ENCODE assay signal across 8 cellular contexts in the genomic region with DNA sequence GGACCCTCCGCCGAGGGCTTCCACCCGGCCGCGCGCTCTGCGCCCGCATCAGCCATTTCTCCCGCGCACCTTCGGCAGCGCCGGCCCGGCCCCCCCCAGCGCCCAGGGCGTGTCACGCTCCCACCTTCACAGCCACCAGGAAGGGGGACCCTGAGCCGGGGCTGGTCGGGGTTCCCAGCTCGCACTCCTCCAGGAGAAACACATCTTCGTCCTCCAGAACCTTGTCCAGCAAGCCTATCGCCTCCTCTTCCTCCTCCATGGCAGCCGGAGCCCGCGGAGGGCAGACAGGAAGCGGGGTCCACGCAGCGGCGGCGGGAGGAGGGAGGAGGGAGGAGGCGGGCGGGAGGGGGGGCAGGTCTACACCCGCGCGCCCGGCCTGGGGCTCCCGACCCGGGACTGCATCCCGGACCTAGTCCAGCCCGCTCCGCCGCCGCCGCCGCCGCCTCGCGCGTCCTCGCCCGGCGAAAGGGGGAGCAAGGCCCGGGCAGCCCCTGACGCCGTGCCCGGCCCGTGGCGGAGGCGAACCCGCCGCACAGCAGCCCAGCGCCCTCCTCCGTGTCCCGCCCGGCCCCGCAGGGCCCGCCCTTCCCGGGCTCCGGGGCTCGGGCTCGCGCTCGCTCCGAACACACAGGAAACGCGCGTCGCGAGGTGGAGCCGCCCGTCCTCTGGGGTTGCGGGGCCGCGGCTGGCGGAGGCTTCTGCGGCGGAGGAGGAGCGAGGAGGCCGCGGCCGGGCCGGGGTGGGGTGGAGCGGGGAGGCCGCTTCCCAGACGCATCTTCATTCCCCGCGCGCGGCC.
A peak's percentile ranks its signal among the peaks of the same experiment; 100 is the strongest.
DNase-seq lines count a peak whose midpoint lies in the region; ATAC-seq and TF ChIP-seq lines count a peak whose summit lies in the region.

No MANE protein-coding gene starts in this region.

- TF ChIP-seq CTCF in NB4 (IDR thresholded peaks at IDR 0.05; ENCODE audit: low read depth, low read length) = no peak
- no peak for TF ChIP-seq CTCF in epithelial cell of esophagus (IDR thresholded peaks at IDR 0.05; ENCODE audit: insufficient read depth, low read depth, low read length, missing control alignments)
- TF ChIP-seq CTCF in stomach (IDR thresholded peaks at IDR 0.05) = no peak

- ATAC-seq in GM18861 (IDR thresholded peaks at IDR 0.05; ENCODE audit: unreplicated experiment) = no peak

- intact Hi-C loops in stomach (cut with DNase I; ENCODE audit: low total_unique reads) = no loop called here

- H3K36me3 ChIP-seq in stomach = no peaks in the 10 kb centered on the region

- TF ChIP-seq EP300 in stomach (IDR thresholded peaks at IDR 0.05) = no peak

- no peaks in the 10 kb centered on the region for H3K27me3 ChIP-seq in stomach

- 0 to 1% (median 1%) methylated on average over 28 to 96 of the region's 99 CpGs; no CpG with 5 or more reads in 1 of the 5 donors for WGBS in stomach, 5 donors

- TF ChIP-seq POLR2A in NB4 (IDR thresholded peaks at IDR 0.05; ENCODE audit: extremely low read depth, insufficient read length) = peak; percentile 12
- TF ChIP-seq POLR2A in stomach (IDR thresholded peaks at IDR 0.05) = no peak

- DNase-seq in NCI-H2227 (lab: John Stamatoyannopoulos, UW; ENCODE audit: unreplicated experiment) = peak; percentile 42
- no peak for DNase-seq in NCI-H2227 treated with DMSO at 0.1 percent for 48 hours (lab: John Stamatoyannopoulos, UW)
- peak; percentile 62 for DNase-seq in NB4 (ENCODE audit: low read depth)
- DNase-seq in activated CD8-positive, alpha-beta memory T cell treated with anti-CD3 and anti-CD28 coated beads, Interleukin-2, amount 50 U/mL, for 4 hours = peak; percentile 59
- DNase-seq in epithelial cell of esophagus (ENCODE audit: low read depth) = peak; percentile 61
- peak; percentile 57 for DNase-seq in myocyte (ENCODE audit: low read depth)
- peak; percentile 71 for DNase-seq in stomach

- H3K4me3 ChIP-seq in NB4 (ENCODE audit: low read depth, low read length) (peak overlapping the region; percentile 55), epithelial cell of esophagus (ENCODE audit: low read length) (peak overlapping the region; percentile 66), stomach (peak overlapping the region; percentile 69 to 78 (median 74))

- peaks cover 54 to 84% (median 79%) of the 10 kb centered on the region in 4 donors for H3K4me1 ChIP-seq in stomach

- H3K27ac ChIP-seq in stomach = peak overlapping the region; percentile 84 to 96 (median 95)

- H3K9me3 ChIP-seq in stomach = no peaks in the 10 kb centered on the region
